Comparison of ENCODE assay signal across 15 cellular contexts in the genomic region with DNA sequence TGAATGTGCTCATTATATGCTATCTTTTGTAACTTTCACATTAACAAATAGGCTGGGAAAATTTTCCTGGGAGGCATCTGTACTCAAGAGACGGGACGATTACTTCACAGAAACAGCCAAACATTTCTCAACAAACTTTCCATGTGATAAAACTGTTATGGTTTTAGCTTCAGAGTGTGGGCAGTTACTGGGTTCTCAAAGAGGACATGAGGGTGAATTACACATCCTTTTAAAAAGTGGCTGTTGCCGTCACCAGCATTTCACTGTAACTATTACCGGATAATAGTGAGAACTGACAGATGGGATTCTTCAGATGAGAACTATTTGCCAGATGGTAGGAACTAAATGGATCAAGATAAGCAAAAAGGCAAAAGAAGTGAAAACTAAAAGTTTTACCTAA.
DNase-seq lines count a peak whose midpoint lies in the region; ATAC-seq and TF ChIP-seq lines count a peak whose summit lies in the region.
"Had no signal": no experiment of that assay in that cellular context is flagged by ENCODE, and none has a peak within 500 bp of the region (broad histone marks: within the 10 kb centered on the region; RNA-seq: fewer than 3 reads in every experiment).

No MANE protein-coding gene starts in this region.

- H3K4me3 ChIP-seq in heart left ventricle (no peak overlapping the region), gastrocnemius medialis (no peak overlapping the region), testis (no peak overlapping the region)
- H3K4me3 ChIP-seq: thyroid gland had no signal

- 50 to 66% (median 59%) methylated on average over 4 of the region's 4 CpGs for WGBS in heart left ventricle, 4 donors
- 35 to 42% methylated on average over 4 of the region's 4 CpGs for WGBS in testis, 2 donors

- H3K4me1 ChIP-seq in heart left ventricle, result peaks cover 0 to 33% (median 12%) of the 10 kb centered on the region in 12 donors
- peaks cover 0 to 6% of the 10 kb centered on the region in 2 donors for H3K4me1 ChIP-seq in gastrocnemius medialis
- H3K4me1 ChIP-seq in testis, result peaks cover 5% of the 10 kb centered on the region
- H3K4me1 ChIP-seq: thyroid gland had no signal

- no peaks in the 10 kb centered on the region for H3K27me3 ChIP-seq in heart left ventricle
- H3K27me3 ChIP-seq in gastrocnemius medialis, result no peaks in the 10 kb centered on the region
- no peaks in the 10 kb centered on the region for H3K27me3 ChIP-seq in testis
- H3K27me3 ChIP-seq: thyroid gland had no signal

- H3K9me3 ChIP-seq in heart left ventricle (no peaks in the 10 kb centered on the region), gastrocnemius medialis (no peaks in the 10 kb centered on the region), testis (no peaks in the 10 kb centered on the region)
- H3K9me3 ChIP-seq: thyroid gland had no signal

- H3K4me1 Mint-ChIP-seq in natural killer cell, result no peaks in the 10 kb centered on the region

- intact Hi-C loops in heart left ventricle (cut with DNase I) (loop anchor here in 2 of 10 donors (5.0 to 10.0 kb wide), 2 partner anchors 103 to 106 kb away; no protein-coding TSS in a partner anchor), gastrocnemius medialis (cut with DNase I; ENCODE audit: low total_unique reads) (no loop called here), testis (cut with DNase I; ENCODE audit: low total_unique reads) (no loop called here), natural killer cell (cut with micrococcal nuclease) (no loop called here)

- no peaks in the 10 kb centered on the region for H3K27me3 Mint-ChIP-seq in natural killer cell (ENCODE audit: low read depth in 2 of 2)

- H3K4me3 Mint-ChIP-seq in natural killer cell, result no peak overlapping the region

- no peaks in the 10 kb centered on the region for H3K9me3 Mint-ChIP-seq in natural killer cell

- H3K27ac ChIP-seq in heart left ventricle (peak overlapping the region in 6 of 12 donors; percentile 4 to 61 (median 44)), gastrocnemius medialis (peak overlapping the region in 2 of 4 donors; percentile 3 to 6), testis (peak overlapping the region in 1 of 2 donors; percentile 47)
- H3K27ac ChIP-seq: thyroid gland, WERI-Rb-1 had no signal

- H3K36me3 ChIP-seq in heart left ventricle (no peaks in the 10 kb centered on the region), gastrocnemius medialis (no peaks in the 10 kb centered on the region), testis (ENCODE audit: low read depth, missing control alignments) (no peaks in the 10 kb centered on the region)
- H3K36me3 ChIP-seq: thyroid gland had no signal

- TF ChIP-seq CTCF in heart left ventricle (IDR thresholded peaks at IDR 0.05) (no peak), gastrocnemius medialis (IDR thresholded peaks at IDR 0.05 in 4 of 5, conservative IDR thresholded peaks at IDR 0.05 in 1 of 5) (no peak), testis (IDR thresholded peaks at IDR 0.05) (no peak), natural killer cell (IDR thresholded peaks at IDR 0.05) (no peak)

- in situ Hi-C loops in gastrocnemius medialis (cut with MboI; ENCODE audit: low sequenced_read_pairs in 4 of 4), result no loop called here

- no peak for TF ChIP-seq POLR2A in heart left ventricle (IDR thresholded peaks at IDR 0.05)
- TF ChIP-seq POLR2A in gastrocnemius medialis (IDR thresholded peaks at IDR 0.05), result no peak
- TF ChIP-seq POLR2A in testis (IDR thresholded peaks at IDR 0.05), result no peak

- DNase-seq in GF-D8 (lab: John Stamatoyannopoulos, UW) (peak; percentile 80), amniotic epithelial cell (ENCODE audit: low read depth) (peak; percentile 99), heart left ventricle (peak in 1 of 5 donors; percentile 20), gastrocnemius medialis (no peak), testis (no peak), natural killer cell (no peak), T-helper 9 cell (no peak), HT-29 (ENCODE audit: low spot score) (no peak)
- DNase-seq: activated effector memory CD4-positive, alpha-beta T cell treated with Interleukin-2 at 50 U/mL for 16 hours; Calu3; Karpas-422; NCI-H1417 treated with DMSO at 0.1 percent for 48 hours; NCI-H510A; thyroid gland; WERI-Rb-1 had no signal

- no peak overlapping the region for H3K27ac Mint-ChIP-seq in natural killer cell

- H3K36me3 Mint-ChIP-seq in natural killer cell, result no peaks in the 10 kb centered on the region

- peak in 3 of 4 donors; percentile 59 to 82 (median 70) for ATAC-seq in heart left ventricle
- ATAC-seq in gastrocnemius medialis, result peak; percentile 62 to 80
- ATAC-seq in natural killer cell, result no peak

Comparison
In these comparisons a context has a peak if more than half of its experiments do, and no peak if none do; other contexts are left out.
1. DNase-seq: peak in GF-D8 (single experiment) and amniotic epithelial cell (single experiment); none in gastrocnemius medialis (0 of 2), testis (single experiment), natural killer cell (single experiment), T-helper 9 cell (single experiment) and HT-29 (single experiment).
2. ATAC-seq: peak in heart left ventricle (3 of 4) and gastrocnemius medialis (2 of 2); none in natural killer cell (0 of 3).